ENCODE assay signal across 31 cellular contexts in the genomic region with DNA sequence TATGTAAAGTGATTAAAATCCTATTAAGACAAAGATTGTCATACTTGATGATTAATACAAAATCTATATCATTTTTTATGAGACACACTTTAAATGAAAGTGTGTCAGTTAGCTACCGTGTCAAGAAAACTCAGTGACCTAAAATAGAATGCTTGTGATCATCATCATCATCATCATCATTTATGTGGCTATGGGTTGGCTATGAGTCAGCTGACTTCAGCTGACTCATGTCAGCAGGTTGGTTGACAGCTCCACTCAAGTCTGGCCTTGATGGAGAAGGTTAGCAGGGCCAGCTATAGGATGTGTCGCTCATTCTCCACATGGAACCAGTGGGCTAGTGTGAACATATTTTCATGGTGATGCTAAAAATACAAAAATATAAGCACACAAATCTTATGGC.
"Had no signal": no experiment of that assay in that cellular context is flagged by ENCODE, and none has a peak within 500 bp of the region (broad histone marks: within the 10 kb centered on the region; RNA-seq: fewer than 3 reads in every experiment).

No MANE protein-coding gene starts in this region.

- H3K4me1 ChIP-seq: breast epithelium, Peyer's patch had no signal

- H3K27ac Mint-ChIP-seq: activated CD4-positive, alpha-beta memory T cell treated with anti-CD3 and anti-CD28 coated beads for 36 hours; activated CD4-positive, alpha-beta T cell treated with anti-CD3 and anti-CD28 coated beads, Interleukin-2, amount 10 ng/mL, durations not matched to agents 7 days and 5 days; activated CD8-positive, alpha-beta memory T cell treated with anti-CD3 and anti-CD28 coated beads, Interleukin-2, amount 10 ng/mL, durations not matched to agents 7 days and 5 days; activated naive CD4-positive, alpha-beta T cell treated with anti-CD3 and anti-CD28 coated beads, Interleukin-2, amount 50 U/mL, for 24 hours; activated naive CD8-positive, alpha-beta T cell treated with anti-CD3 and anti-CD28 coated beads, Interleukin-2, amount 10 ng/mL, durations not matched to agents 7 days and 5 days had no signal

- H3K27me3 Mint-ChIP-seq: activated CD8-positive, alpha-beta memory T cell treated with anti-CD3 and anti-CD28 coated beads, Interleukin-2, amount 10 ng/mL, durations not matched to agents 7 days and 5 days had no signal

- H3K4me1 Mint-ChIP-seq: activated CD4-positive, alpha-beta T cell treated with anti-CD3 and anti-CD28 coated beads, Interleukin-2, amount 10 ng/mL, durations not matched to agents 7 days and 5 days; activated CD8-positive, alpha-beta memory T cell treated with anti-CD3 and anti-CD28 coated beads, Interleukin-2, amount 10 ng/mL, durations not matched to agents 7 days and 5 days; activated naive CD4-positive, alpha-beta T cell treated with anti-CD3 and anti-CD28 coated beads, Interleukin-2, amount 50 U/mL, for 24 hours had no signal

- H3K27ac ChIP-seq: adrenal gland, body of pancreas, breast epithelium, Peyer's patch had no signal

- DNase-seq: activated CD4-positive, alpha-beta memory T cell treated with anti-CD3 and anti-CD28 coated beads for 36 hours; activated CD4-positive, alpha-beta T cell treated with anti-CD3 and anti-CD28 coated beads, Interleukin-2, amount 10 ng/mL, durations not matched to agents 7 days and 5 days; activated CD8-positive, alpha-beta memory T cell treated with anti-CD3 and anti-CD28 coated beads for 24 hours; activated CD8-positive, alpha-beta memory T cell treated with anti-CD3 and anti-CD28 coated beads, Interleukin-2, amount 10 ng/mL, durations not matched to agents 7 days and 5 days; activated CD8-positive, alpha-beta memory T cell treated with anti-CD3 and anti-CD28 coated beads, Interleukin-2, amount 50 U/mL, for 48 hours; activated effector memory CD4-positive, alpha-beta T cell treated with anti-CD3 and anti-CD28 coated beads, Interleukin-2, amount 50 U/mL, for 16 hours; activated naive CD4-positive, alpha-beta T cell treated with Interleukin-2 at 50 U/mL for 16 hours; activated naive CD8-positive, alpha-beta T cell treated with anti-CD3 and anti-CD28 coated beads, Interleukin-2, amount 10 ng/mL, durations not matched to agents 7 days and 5 days; activated T-cell treated with anti-CD3 and anti-CD28 coated beads, Interleukin-2, amount 50 U/mL, for 48 hours; adrenal gland; body of pancreas; caudate nucleus; cerebellar nuclear complex; NCI-H1092 treated with DMSO at 0.1 percent for 48 hours; NCI-H1417; NCI-H146; NCI-H187; NCI-H2029 treated with DMSO at 0.1 percent for 48 hours; NCI-H2107; NCI-H2171; NCI-H510A; NCI-H526; NCI-H748 treated with DMSO at 0.1 percent for 48 hours; NK-92 treated with Interleukin-12 subunit alpha and Interleukin-12 subunit beta, amount 100 ng/mL, for 24 hours; PC-3; Peyer's patch; Right ventricle myocardium superior; T1000 had no signal

- H3K27me3 ChIP-seq: adrenal gland, body of pancreas, breast epithelium, Peyer's patch had no signal

- ATAC-seq: activated CD8-positive, alpha-beta memory T cell treated with anti-CD3 and anti-CD28 coated beads, Interleukin-2, amount 10 ng/mL, durations not matched to agents 7 days and 5 days; body of pancreas; K562; PC-3 had no signal

- H3K4me3 Mint-ChIP-seq: activated CD4-positive, alpha-beta memory T cell treated with anti-CD3 and anti-CD28 coated beads for 36 hours; activated CD4-positive, alpha-beta T cell treated with anti-CD3 and anti-CD28 coated beads, Interleukin-2, amount 10 ng/mL, durations not matched to agents 7 days and 5 days; activated CD8-positive, alpha-beta memory T cell treated with anti-CD3 and anti-CD28 coated beads, Interleukin-2, amount 10 ng/mL, durations not matched to agents 7 days and 5 days; activated naive CD4-positive, alpha-beta T cell treated with anti-CD3 and anti-CD28 coated beads, Interleukin-2, amount 50 U/mL, for 24 hours; activated naive CD8-positive, alpha-beta T cell treated with anti-CD3 and anti-CD28 coated beads, Interleukin-2, amount 10 ng/mL, durations not matched to agents 7 days and 5 days had no signal
